ENCODE assay signal across 8 cellular contexts in the genomic region with DNA sequence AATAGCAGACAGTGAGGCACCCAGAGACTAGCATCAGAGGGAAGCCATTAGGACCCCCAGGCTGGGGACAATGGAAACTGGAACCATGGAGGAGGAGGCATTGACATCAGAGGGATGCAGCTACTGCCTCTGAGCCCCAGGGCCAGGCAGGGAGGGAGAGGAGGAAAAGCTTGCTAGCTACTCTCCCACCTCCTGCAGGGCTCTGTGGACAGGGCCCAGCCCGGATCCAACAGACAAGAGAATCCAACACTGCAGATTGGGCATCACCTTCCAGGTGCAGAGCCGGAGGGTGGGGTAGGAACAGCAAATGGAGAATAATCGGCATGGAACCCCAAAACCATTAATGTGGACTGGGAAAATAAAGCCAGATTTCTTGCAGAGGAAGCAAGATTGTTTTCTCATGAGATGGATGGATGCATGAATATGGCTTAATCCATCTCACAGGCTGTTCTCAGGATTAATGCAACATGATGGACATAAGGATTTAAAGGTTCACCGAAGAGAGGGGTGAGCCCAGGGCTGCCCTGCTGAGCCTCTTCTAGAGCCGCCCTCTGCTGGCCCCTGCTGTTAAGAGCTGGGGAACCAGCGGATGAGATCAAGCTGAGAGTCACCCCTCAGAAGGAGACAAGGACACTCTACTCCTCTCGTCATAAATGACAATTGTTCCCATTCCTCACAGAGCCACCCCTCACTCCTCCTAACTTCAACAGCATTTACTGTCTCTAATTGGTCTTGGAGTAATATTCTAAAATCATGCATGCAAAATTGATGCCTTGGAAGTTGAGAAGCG. TPM values are rescaled to one million over a fixed set of nuclear protein-coding genes. Genes with fewer than 3 reads are reported as not detected.
DNase-seq lines count a peak whose midpoint lies in the region; ATAC-seq, FAIRE-seq and TF ChIP-seq lines count a peak whose summit lies in the region.

No MANE protein-coding gene starts in this region.

- no peak overlapping the region for H3K4me3 Mint-ChIP-seq in nephron

- peaks cover 3% of the 10 kb centered on the region for H3K27me3 Mint-ChIP-seq in nephron (ENCODE audit: low read depth)

- TF ChIP-seq CTCF in GM06990 (IDR thresholded peaks at IDR 0.05; ENCODE audit: insufficient read depth, low read length, poor library complexity, severe bottlenecking) (peak; percentile 61), K562 (IDR thresholded peaks at IDR 0.05 in 2 of 3, conservative IDR thresholded peaks at IDR 0.05 in 1 of 3; ENCODE audit: insufficient read depth in 2 of 3, low read depth in 1 of 3, low read length in 3 of 3) (peak; percentile 58 to 69 (median 65)), nephron (IDR thresholded peaks at IDR 0.05; ENCODE audit: unreplicated experiment in 3 of 3) (peak in 1 of 3 experiments; percentile 31)

- in situ Hi-C loops in K562 (cut with MboI) = no loop called here

- peak overlapping the region in 2 of 3 experiments; percentile 9 to 37 for H3K27ac Mint-ChIP-seq in nephron

- H3K4me2 ChIP-seq in K562 (ENCODE audit: insufficient read depth, low read length) = no peak overlapping the region

- POLR2A ChIA-PET in K562 (lab: Yijun Ruan, JAX) = interaction anchor here (0.6 to 1.0 kb wide), 3 partner anchors 9 to 703 kb away, joined by 3 read pairs; no protein-coding TSS in a partner anchor

- TF ChIP-seq POLR2A in K562 (conservative IDR thresholded peaks at IDR 0.05) = no peak

- no peak for TF ChIP-seq EP300 in K562 (IDR thresholded peaks at IDR 0.05; ENCODE audit: low read length)

- no peaks in the 10 kb centered on the region for H3K79me2 ChIP-seq in K562 (ENCODE audit: control insufficient read depth, insufficient read depth, low read length)

- no peaks in the 10 kb centered on the region for H4K20me1 ChIP-seq in K562 (replicated peaks; ENCODE audit: control insufficient read depth, insufficient read depth, low read length)

- intact Hi-C loops in K562 (cut with micrococcal nuclease) = no loop called here

- CTCF ChIA-PET in K562 (lab: Yijun Ruan, JAX; ENCODE audit: low intra/inter-chr PET ratio) = interaction anchor here (1.0 to 1.7 kb wide), 2 partner anchors 252 to 302 kb away, joined by 3 to 16 read pairs; no protein-coding TSS in a partner anchor

- TF ChIP-seq RAD21 in K562 (CRISPR knock-in tag; conservative IDR thresholded peaks at IDR 0.05 in 1 of 2, IDR thresholded peaks at IDR 0.05 in 1 of 2) = peak; percentile 41 to 69; a peak in 3 of 4 replicates

- no peaks in the 10 kb centered on the region for H3K9me1 ChIP-seq in K562 (ENCODE audit: control insufficient read depth, insufficient read depth, low read length)

- FAIRE-seq in K562 (lab: Jason Lieb, UNC) = peak; percentile 80

- WGBS in K562 (ENCODE audit: insufficient coverage, low coverage, missing lambda C conversion rate) = 2% methylated on average over 8 of the region's 8 CpGs

- no peaks in the 10 kb centered on the region; the same call in 1 of the 2 replicates for H3K27me3 ChIP-seq in GM06990 (replicated peaks; ENCODE audit: control insufficient read depth, insufficient read depth, low read length)
- H3K27me3 ChIP-seq in K562 (ENCODE audit: control insufficient read depth in 2 of 2, insufficient read depth in 2 of 2, low read length in 2 of 2) = peaks cover 16 to 18% of the 10 kb centered on the region in 2 experiments

- H3K27ac ChIP-seq in K562 (ENCODE audit: extremely low read depth, low read depth, low read length) = no peak overlapping the region

- H3K4me3 ChIP-seq in GM06990 (replicated peaks; ENCODE audit: low read depth, low read length) (no peak overlapping the region), K562 (no peak overlapping the region)

- ATAC-seq in K562 (peak; percentile 93), HG03378 (IDR thresholded peaks at IDR 0.05; ENCODE audit: unreplicated experiment) (no peak)

- H3K36me3 ChIP-seq in GM06990 (ENCODE audit: control insufficient read depth, insufficient read depth, low read length) = no peaks in the 10 kb centered on the region
- H3K36me3 ChIP-seq in K562 (ENCODE audit: control insufficient read depth, insufficient read depth, low read length) = no peaks in the 10 kb centered on the region

- no peaks in the 10 kb centered on the region; a peak in 1 of 5 replicates for H3K4me1 ChIP-seq in K562 (replicated peaks in 1 of 2; ENCODE audit: control insufficient read depth in 2 of 2, insufficient read depth in 2 of 2, low read length in 2 of 2)

- no peak for DNase-seq in GM06990 (ENCODE audit: extremely low read depth, insufficient read length)
- peak; percentile 3 for DNase-seq in MV-4-11 (lab: John Stamatoyannopoulos, UW)
- peak in 2 of 4 experiments; percentile 50 to 51 for DNase-seq in K562 (ENCODE audit: extremely low read depth in 1 of 4, low spot score in 3 of 4)
- no peak for DNase-seq in NCI-H187 treated with DMSO at 0.1 percent for 48 hours (lab: John Stamatoyannopoulos, UW)
- DNase-seq in NK-92 (lab: John Stamatoyannopoulos, UW; ENCODE audit: unreplicated experiment) = no peak
- no peak for DNase-seq in NCI-H510A treated with DMSO at 0.1 percent for 48 hours (lab: John Stamatoyannopoulos, UW)

- H3K4me1 Mint-ChIP-seq in nephron = peaks cover 9% of the 10 kb centered on the region

- no peak overlapping the region for H3K9ac ChIP-seq in K562 (ENCODE audit: insufficient read depth in 1 of 2, low read depth in 2 of 2, low read length in 2 of 2)

- H2AFZ ChIP-seq in K562 (ENCODE audit: low read depth, low read length) = no peak overlapping the region

- no peaks in the 10 kb centered on the region for H3K36me3 Mint-ChIP-seq in nephron (ENCODE audit: low read depth)

- no peaks in the 10 kb centered on the region for H3K9me3 Mint-ChIP-seq in nephron

- H3K9me3 ChIP-seq in K562 (replicated peaks; ENCODE audit: control insufficient read depth, insufficient read depth, low read depth, low read length) = no peaks in the 10 kb centered on the region

- BruUV-seq in K562 (replicated peaks; lab: Mats Ljungman, UMichigan) = no TSS peak

TF ChIP-seq in K562, 482 proteins besides CTCF, POLR2A, EP300 and RAD21 (continues in another document):
- TF ChIP-seq MAFK (IDR thresholded peaks at IDR 0.05; ENCODE audit: low read length) = no peak
- TF ChIP-seq SMC3 (conservative IDR thresholded peaks at IDR 0.05; ENCODE audit: insufficient read depth, low read depth, low read length) = peak; percentile 44; the same call in 1 of the 2 replicates
- TF ChIP-seq, protein P1, sequence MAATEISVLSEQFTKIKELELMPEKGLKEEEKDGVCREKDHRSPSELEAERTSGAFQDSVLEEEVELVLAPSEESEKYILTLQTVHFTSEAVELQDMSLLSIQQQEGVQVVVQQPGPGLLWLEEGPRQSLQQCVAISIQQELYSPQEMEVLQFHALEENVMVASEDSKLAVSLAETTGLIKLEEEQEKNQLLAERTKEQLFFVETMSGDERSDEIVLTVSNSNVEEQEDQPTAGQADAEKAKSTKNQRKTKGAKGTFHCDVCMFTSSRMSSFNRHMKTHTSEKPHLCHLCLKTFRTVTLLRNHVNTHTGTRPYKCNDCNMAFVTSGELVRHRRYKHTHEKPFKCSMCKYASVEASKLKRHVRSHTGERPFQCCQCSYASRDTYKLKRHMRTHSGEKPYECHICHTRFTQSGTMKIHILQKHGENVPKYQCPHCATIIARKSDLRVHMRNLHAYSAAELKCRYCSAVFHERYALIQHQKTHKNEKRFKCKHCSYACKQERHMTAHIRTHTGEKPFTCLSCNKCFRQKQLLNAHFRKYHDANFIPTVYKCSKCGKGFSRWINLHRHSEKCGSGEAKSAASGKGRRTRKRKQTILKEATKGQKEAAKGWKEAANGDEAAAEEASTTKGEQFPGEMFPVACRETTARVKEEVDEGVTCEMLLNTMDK (IDR thresholded peaks at IDR 0.05; ENCODE audit: borderline replicate concordance, insufficient read depth, low read depth, low read length, poor library complexity, severe bottlenecking) = peak; percentile 9
- TF ChIP-seq SRSF9 (IDR thresholded peaks at IDR 0.05; ENCODE audit: borderline replicate concordance, low read depth, low read length) = no peak

RNA-seq across cellular contexts. Expression of a gene that starts 48.8 kb away (rescaled TPM):
- total RNA-seq in K562 (2011; cell fraction: chromatin; rRNA removed; ENCODE audit: low replicate concordance) = 0.49 and 1.1 TPM in 2 replicates
- total RNA-seq in K562 (2011; cell fraction: nucleolus; rRNA removed) = 0.26 and 0.50 TPM in 2 replicates
- total RNA-seq in K562 (2011; cell fraction: nucleoplasm; rRNA removed) = 0.22 and 0.31 TPM in 2 replicates
- total RNA-seq in K562 (2014; rRNA removed) (0.12 and 0.50 TPM in 2 replicates), K562 (2014; rRNA removed; fragmentation: Illumina TruSeq; extraction: Trizol) (0.38 and 0.44 TPM in 2 replicates), K562 (2015; rRNA removed; fragmentation: Illumina TruSeq; extraction: Trizol) (0.40 and 0.45 TPM in 2 replicates), K562 (2021) (0.33 and 0.49 TPM in 2 replicates)
- polyA plus RNA-seq in K562 (2011; rRNA removed) (0.14 and 0.32 TPM in 2 replicates), K562 (2014; fragmentation: Illumina TruSeq; extraction: Trizol) (0.36 and 0.39 TPM in 2 replicates), K562 (2014; fragmentation: Nextera tagmentation; extraction: Ambion mirVana) (under 1 TPM; 0.65 to 0.84 TPM), K562 (2014; rRNA removed) (0.53 and 0.94 TPM in 2 replicates)
- 0.12 and 0.15 TPM in 2 replicates for polyA plus RNA-seq in K562 (2011; cell fraction: cytosol; rRNA removed)
- 0.37 and 0.94 TPM in 2 replicates for polyA plus RNA-seq in K562 (2011; cell fraction: nucleus; rRNA removed)
- polyA plus RNA-seq in K562 (2012) = 0.47 and 1.4 TPM in 2 replicates
- polyA minus RNA-seq in K562 (2011; rRNA and poly(A)+ RNA removed) = 0.30 and 0.63 TPM in 2 replicates
- not detected in 2 replicates for polyA minus RNA-seq in K562 (2011; cell fraction: cytosol; rRNA and poly(A)+ RNA removed)
- polyA minus RNA-seq in K562 (2011; cell fraction: nucleus; rRNA and poly(A)+ RNA removed) = 0.22 and 0.40 TPM in 2 replicates

RNA-seq across cellular contexts. Expression of a gene that starts 56.6 kb away (rescaled TPM):
- 9.6 and 10.6 TPM in 2 replicates for total RNA-seq in K562 (2011; cell fraction: chromatin; rRNA removed; ENCODE audit: low replicate concordance)
- total RNA-seq in K562 (2011; cell fraction: nucleolus; rRNA removed) = 17.2 and 17.6 TPM in 2 replicates
- total RNA-seq in K562 (2011; cell fraction: nucleoplasm; rRNA removed) = 11.7 and 12.3 TPM in 2 replicates
- total RNA-seq in K562 (2014; rRNA removed) (7.3 and 9.3 TPM in 2 replicates), K562 (2014; rRNA removed; fragmentation: Illumina TruSeq; extraction: Trizol) (12.6 and 15.3 TPM in 2 replicates), K562 (2015; rRNA removed; fragmentation: Illumina TruSeq; extraction: Trizol) (7.0 and 7.4 TPM in 2 replicates), K562 (2021) (11.8 and 13.1 TPM in 2 replicates)
- polyA plus RNA-seq in K562 (2011; rRNA removed) (10.4 and 15.0 TPM in 2 replicates), K562 (2014; fragmentation: Illumina TruSeq; extraction: Trizol) (11.9 and 12.5 TPM in 2 replicates), K562 (2014; fragmentation: Nextera tagmentation; extraction: Ambion mirVana) (10 to 100 TPM; 13.7 to 20.1 TPM), K562 (2014; rRNA removed) (7.5 and 7.7 TPM in 2 replicates)
- polyA plus RNA-seq in K562 (2011; cell fraction: cytosol; rRNA removed) = 12.6 and 17.0 TPM in 2 replicates
- polyA plus RNA-seq in K562 (2011; cell fraction: nucleus; rRNA removed) = 4.7 and 8.8 TPM in 2 replicates
- 11.8 and 19.0 TPM in 2 replicates for polyA plus RNA-seq in K562 (2012)
- polyA minus RNA-seq in K562 (2011; rRNA and poly(A)+ RNA removed) = 20.8 and 21.2 TPM in 2 replicates
- polyA minus RNA-seq in K562 (2011; cell fraction: cytosol; rRNA and poly(A)+ RNA removed) = 11.4 and 11.6 TPM in 2 replicates
- 6.6 and 9.1 TPM in 2 replicates for polyA minus RNA-seq in K562 (2011; cell fraction: nucleus; rRNA and poly(A)+ RNA removed)
